In the genomic region with DNA sequence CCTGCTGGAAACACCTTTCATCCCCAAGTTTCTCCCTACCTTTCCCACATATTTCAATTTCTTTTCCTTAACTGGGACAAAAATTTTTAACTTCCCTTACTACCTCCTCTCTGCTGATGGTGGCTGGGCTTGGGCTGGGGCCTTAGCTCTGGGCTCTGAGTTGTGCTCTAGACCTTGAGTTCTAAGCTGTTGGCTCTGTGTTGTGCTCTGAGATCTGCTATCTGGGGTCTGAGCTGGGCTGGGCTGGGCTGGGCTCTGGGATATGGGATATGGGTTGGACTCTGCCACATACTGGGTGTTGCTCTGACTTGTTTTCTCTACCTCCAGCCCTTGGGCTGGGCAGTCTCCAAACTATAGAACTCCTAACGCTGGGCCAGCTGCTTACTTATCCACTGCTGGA, we compare ENCODE assay signal across 24 cellular contexts. TPM values are rescaled to one million over a fixed set of nuclear protein-coding genes. Genes with fewer than 3 reads are reported as not detected.
DNase-seq lines count a peak whose midpoint lies in the region; ATAC-seq and TF ChIP-seq lines count a peak whose summit lies in the region.
"Had no signal": no experiment of that assay in that cellular context is flagged by ENCODE, and none has a peak within 500 bp of the region (broad histone marks: within the 10 kb centered on the region; RNA-seq: fewer than 3 reads in every experiment).

No MANE protein-coding gene starts in this region.

- H3K4me1 Mint-ChIP-seq in progenitor cell of endocrine pancreas (ENCODE audit: low read depth), result peaks cover 2% of the 10 kb centered on the region

- H3K27ac ChIP-seq in C4-2B, result 0 out of 2 replicates have a peak overlapping the region, but pooled peaks have one; percentile 5
- no peak overlapping the region for H3K27ac ChIP-seq in HEK293 (ENCODE audit: extremely low read depth, low read depth, low read length)
- H3K27ac ChIP-seq: A549; BLaER1 treated with 17β-estradiol and CSF1 and Interleukin-3, amounts not matched to agents 10 nM and 100 nM had no signal

- no peaks in the 10 kb centered on the region for H3K9me3 ChIP-seq in HEK293 (ENCODE audit: control insufficient read depth, insufficient read depth, low read depth, low read length)
- H3K9me3 ChIP-seq: A549; BLaER1 treated with 17β-estradiol and CSF1 and Interleukin-3, amounts not matched to agents 10 nM and 100 nM; HAP-1 had no signal

- POLR2A ChIA-PET in HEK293 (lab: Yijun Ruan, JAX), result no interaction called here

- no peaks in the 10 kb centered on the region for H3K27me3 Mint-ChIP-seq in progenitor cell of endocrine pancreas
- H3K27me3 Mint-ChIP-seq: CD4-positive, alpha-beta memory T cell had no signal

- CTCF ChIA-PET in HEK293 (lab: Yijun Ruan, JAX), result no interaction called here

- DNase-seq in erythroblast (lab: John Stamatoyannopoulos, UW), result peak; percentile 50 to 61
- DNase-seq in progenitor cell of endocrine pancreas (ENCODE audit: low spot score, unreplicated experiment), result no peak
- no peak for DNase-seq in NCI-H2029 treated with DMSO at 0.1 percent for 48 hours (lab: John Stamatoyannopoulos, UW)
- DNase-seq in ureter (ENCODE audit: low spot score), result no peak
- DNase-seq: AML-193; CD4-positive, alpha-beta memory T cell; COR-L47; DMS53; GOT3; Kasumi-1; NCI-H1105 treated with DMSO at 0.1 percent for 48 hours; NCI-H2029; NCI-H446 treated with DMSO at 0.1 percent for 48 hours; NCI-H526; NK-92 treated with Interleukin-12 subunit alpha and Interleukin-12 subunit beta, amount 100 ng/mL, for 24 hours; PC-3; RPMI8226; SHP77 had no signal

- H3K4me3 Mint-ChIP-seq in progenitor cell of endocrine pancreas (ENCODE audit: low read depth), result no peak overlapping the region
- H3K4me3 Mint-ChIP-seq: CD4-positive, alpha-beta memory T cell had no signal

- no peaks in the 10 kb centered on the region for H3K4me1 ChIP-seq in HEK293 (ENCODE audit: control insufficient read depth, insufficient read depth, low read length)
- H3K4me1 ChIP-seq: A549; BLaER1 treated with 17β-estradiol and CSF1 and Interleukin-3, amounts not matched to agents 10 nM and 100 nM; HAP-1 had no signal

- no peak for TF ChIP-seq POLR2A in erythroblast (IDR thresholded peaks at IDR 0.05; ENCODE audit: low read length)

- no peak for ATAC-seq in HG02840 (IDR thresholded peaks at IDR 0.05; ENCODE audit: low FRiP score, unreplicated experiment)
- ATAC-seq: PC-3 had no signal

- TF ChIP-seq CTCF in C4-2B (conservative IDR thresholded peaks at IDR 0.05), result no peak
- no peak for TF ChIP-seq CTCF in HEK293 (tag by site-specific recombination; IDR thresholded peaks at IDR 0.05)
- no peak for TF ChIP-seq CTCF in progenitor cell of endocrine pancreas (IDR thresholded peaks at IDR 0.05; ENCODE audit: unreplicated experiment)

- peak overlapping the region; percentile 26 for H3K27ac Mint-ChIP-seq in progenitor cell of endocrine pancreas

- peaks cover 1% of the 10 kb centered on the region for H3K36me3 Mint-ChIP-seq in progenitor cell of endocrine pancreas (ENCODE audit: insufficient read depth)

- no peaks in the 10 kb centered on the region for H3K9me3 Mint-ChIP-seq in progenitor cell of endocrine pancreas (ENCODE audit: low read depth)
- H3K9me3 Mint-ChIP-seq: CD4-positive, alpha-beta memory T cell had no signal

- H3K36me3 ChIP-seq in HEK293 (ENCODE audit: control insufficient read depth in 2 of 2, insufficient read depth in 1 of 2, low read length in 2 of 2), result peaks cover 0 to 15% of the 10 kb centered on the region in 2 experiments; a peak in 1 of 3 replicates
- H3K36me3 ChIP-seq: HAP-1 had no signal

- no peak overlapping the region for H3K4me3 ChIP-seq in HEK293 (ENCODE audit: low read depth, low read length)
- H3K4me3 ChIP-seq: A549; BLaER1 treated with 17β-estradiol and CSF1 and Interleukin-3, amounts not matched to agents 10 nM and 100 nM; HAP-1 had no signal

TF ChIP-seq in HEK293, 187 proteins besides CTCF, POLR2A, EP300 and RAD21:
- TF ChIP-seq ZNF175 (tag by site-specific recombination; IDR thresholded peaks at IDR 0.05), result no peak
- TF ChIP-seq, protein P1, sequence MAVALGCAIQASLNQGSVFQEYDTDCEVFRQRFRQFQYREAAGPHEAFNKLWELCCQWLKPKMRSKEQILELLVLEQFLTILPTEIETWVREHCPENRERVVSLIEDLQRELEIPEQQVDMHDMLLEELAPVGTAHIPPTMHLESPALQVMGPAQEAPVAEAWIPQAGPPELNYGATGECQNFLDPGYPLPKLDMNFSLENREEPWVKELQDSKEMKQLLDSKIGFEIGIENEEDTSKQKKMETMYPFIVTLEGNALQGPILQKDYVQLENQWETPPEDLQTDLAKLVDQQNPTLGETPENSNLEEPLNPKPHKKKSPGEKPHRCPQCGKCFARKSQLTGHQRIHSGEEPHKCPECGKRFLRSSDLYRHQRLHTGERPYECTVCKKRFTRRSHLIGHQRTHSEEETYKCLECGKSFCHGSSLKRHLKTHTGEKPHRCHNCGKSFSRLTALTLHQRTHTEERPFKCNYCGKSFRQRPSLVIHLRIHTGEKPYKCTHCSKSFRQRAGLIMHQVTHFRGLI (tag by site-specific recombination; IDR thresholded peaks at IDR 0.05), result peak; percentile 52; the same call in 1 of the 2 replicates
- no peak for TF ChIP-seq ZNF623 (tag by site-specific recombination; IDR thresholded peaks at IDR 0.05)
- no peak for TF ChIP-seq ZBTB7A (tag by site-specific recombination; IDR thresholded peaks at IDR 0.05; ENCODE audit: low read depth)
- TF ChIP-seq, protein P2, sequence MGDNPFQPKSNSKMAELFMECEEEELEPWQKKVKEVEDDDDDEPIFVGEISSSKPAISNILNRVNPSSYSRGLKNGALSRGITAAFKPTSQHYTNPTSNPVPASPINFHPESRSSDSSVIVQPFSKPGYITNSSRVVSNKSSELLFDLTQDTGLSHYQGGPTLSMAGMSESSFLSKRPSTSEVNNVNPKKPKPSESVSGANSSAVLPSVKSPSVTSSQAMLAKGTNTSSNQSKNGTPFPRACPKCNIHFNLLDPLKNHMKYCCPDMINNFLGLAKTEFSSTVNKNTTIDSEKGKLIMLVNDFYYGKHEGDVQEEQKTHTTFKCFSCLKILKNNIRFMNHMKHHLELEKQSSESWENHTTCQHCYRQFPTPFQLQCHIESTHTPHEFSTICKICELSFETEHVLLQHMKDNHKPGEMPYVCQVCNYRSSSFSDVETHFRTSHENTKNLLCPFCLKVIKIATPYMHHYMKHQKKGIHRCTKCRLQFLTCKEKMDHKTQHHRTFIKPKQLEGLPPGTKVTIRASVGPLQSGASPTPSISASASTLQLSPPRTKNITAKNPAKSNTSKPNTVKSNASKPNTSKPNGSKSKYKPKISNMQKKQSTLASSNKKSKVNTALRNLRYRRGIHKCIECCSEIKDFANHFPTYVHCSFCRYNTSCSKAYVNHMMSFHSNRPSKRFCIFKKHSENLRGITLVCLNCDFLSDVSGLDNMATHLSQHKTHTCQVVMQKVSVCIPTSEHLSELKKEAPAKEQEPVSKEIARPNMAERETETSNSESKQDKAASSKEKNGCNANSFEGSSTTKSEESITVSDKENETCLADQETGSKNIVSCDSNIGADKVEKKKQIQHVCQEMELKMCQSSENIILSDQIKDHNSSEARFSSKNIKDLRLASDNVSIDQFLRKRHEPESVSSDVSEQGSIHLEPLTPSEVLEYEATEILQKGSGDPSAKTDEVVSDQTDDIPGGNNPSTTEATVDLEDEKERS (tag by site-specific recombination; IDR thresholded peaks at IDR 0.05), result no peak
- no peak for TF ChIP-seq ZNF174 (tag by site-specific recombination; IDR thresholded peaks at IDR 0.05)

RNA-seq across cellular contexts. Expression of a gene that starts 41.8 kb away (rescaled TPM):
- total RNA-seq in progenitor cell of endocrine pancreas (7.0 and 7.7 TPM in 2 replicates), ureter (24.2 TPM)

RNA-seq across cellular contexts. Expression of a gene that starts 57.6 kb away (rescaled TPM):
- total RNA-seq in progenitor cell of endocrine pancreas (34.2 and 37.5 TPM in 2 replicates), ureter (48.3 TPM)

RNA-seq across cellular contexts. Expression of a gene that starts 57.8 kb away (rescaled TPM):
- 77.0 and 78.1 TPM in 2 replicates for total RNA-seq in progenitor cell of endocrine pancreas
- total RNA-seq in ureter, result 49.3 TPM

Comparison
In these comparisons a context has a peak if more than half of its experiments do, and no peak if none do; other contexts are left out.
1. DNase-seq: peak in erythroblast (2 of 2); none in progenitor cell of endocrine pancreas (single experiment), NCI-H2029 treated with DMSO at 0.1 percent for 48 hours (single experiment) and ureter (single experiment).